ENCODE assay signal across 1 cellular context in the genomic region with DNA sequence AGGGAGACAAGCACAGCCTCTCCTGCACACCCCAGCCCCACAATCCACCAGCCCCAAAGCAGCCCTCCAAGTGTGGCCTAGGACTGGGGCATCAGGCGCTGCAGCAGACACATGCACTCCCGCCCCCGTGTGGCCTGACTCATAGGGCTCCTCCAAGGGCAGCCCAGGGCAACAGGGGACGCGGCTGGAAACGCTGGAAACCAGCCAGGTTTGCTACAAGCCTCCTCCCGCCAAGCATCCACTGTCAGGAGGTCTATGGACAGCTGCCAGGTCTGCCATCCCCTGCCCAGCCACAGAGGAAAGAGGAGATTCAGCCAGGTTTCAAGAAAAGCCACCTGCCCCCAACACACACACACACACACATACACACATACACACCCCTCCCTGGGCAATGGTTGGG.
TF ChIP-seq lines count a peak whose summit lies in the region.

No MANE protein-coding gene starts in this region.

TF ChIP-seq in HepG2, 621 proteins besides CTCF, POLR2A, EP300 and RAD21 (continued from another document and continues in another):
- TF ChIP-seq SAFB2 (CRISPR knock-in tag; IDR thresholded peaks at IDR 0.05; ENCODE audit: borderline replicate concordance, low read depth) (no peak), ZFY (CRISPR knock-in tag; IDR thresholded peaks at IDR 0.05) (peak; percentile 27; the same call in 1 of the 2 replicates), ZNF577 (CRISPR knock-in tag; IDR thresholded peaks at IDR 0.05; ENCODE audit: borderline replicate concordance, low read depth) (no peak), NCOA1 (CRISPR knock-in tag; IDR thresholded peaks at IDR 0.05) (no peak), SMAD9 (CRISPR knock-in tag; IDR thresholded peaks at IDR 0.05) (no peak), POLR2AphosphoS5 (IDR thresholded peaks at IDR 0.05; ENCODE audit: low read depth, low read length) (no peak), GPN1 (CRISPR knock-in tag; IDR thresholded peaks at IDR 0.05; ENCODE audit: borderline replicate concordance) (no peak), SCMH1 (CRISPR knock-in tag; IDR thresholded peaks at IDR 0.05; ENCODE audit: borderline replicate concordance) (no peak), ZBTB38 (CRISPR knock-in tag; IDR thresholded peaks at IDR 0.05) (no peak), SNAPC2 (CRISPR knock-in tag; IDR thresholded peaks at IDR 0.05) (no peak), HOXA5 (CRISPR knock-in tag; IDR thresholded peaks at IDR 0.05) (no peak), ZNF713 (CRISPR knock-in tag; IDR thresholded peaks at IDR 0.05) (no peak), CEBPG (CRISPR knock-in tag; IDR thresholded peaks at IDR 0.05) (no peak), FOXK1 (CRISPR knock-in tag; IDR thresholded peaks at IDR 0.05; ENCODE audit: borderline replicate concordance, low read depth) (peak; percentile 32; the same call in 1 of the 2 replicates), IKZF1 (IDR thresholded peaks at IDR 0.05) (no peak), ZNF460 (CRISPR knock-in tag; IDR thresholded peaks at IDR 0.05; ENCODE audit: borderline replicate concordance) (no peak), ADNP (CRISPR knock-in tag; IDR thresholded peaks at IDR 0.05) (no peak), ZNF615 (CRISPR knock-in tag; IDR thresholded peaks at IDR 0.05; ENCODE audit: borderline replicate concordance) (no peak), ZBTB1 (CRISPR knock-in tag; IDR thresholded peaks at IDR 0.05; ENCODE audit: borderline replicate concordance) (no peak), ZNF75D (CRISPR knock-in tag; IDR thresholded peaks at IDR 0.05; ENCODE audit: borderline replicate concordance) (no peak), ZNF780A (CRISPR knock-in tag; IDR thresholded peaks at IDR 0.05) (no peak), ZFP82 (CRISPR knock-in tag; IDR thresholded peaks at IDR 0.05; ENCODE audit: borderline replicate concordance) (no peak), ZBTB7B (CRISPR knock-in tag; IDR thresholded peaks at IDR 0.05) (0 out of 2 replicates have a peak, but pooled peaks have one; percentile 56), ERF (CRISPR knock-in tag; IDR thresholded peaks at IDR 0.05) (no peak), NAIF1 (CRISPR knock-in tag; IDR thresholded peaks at IDR 0.05; ENCODE audit: borderline replicate concordance) (no peak), TEAD3 (CRISPR knock-in tag; optimal IDR thresholded peaks at IDR 0.05; ENCODE audit: borderline replicate concordance) (no peak), SRF (IDR thresholded peaks at IDR 0.05; ENCODE audit: low read depth, low read length) (no peak), HDAC6 (IDR thresholded peaks at IDR 0.05; ENCODE audit: low read depth, low read length) (no peak), ZEB1 (IDR thresholded peaks at IDR 0.05; ENCODE audit: insufficient replicate concordance, low read depth) (no peak), MEF2D (CRISPR knock-in tag; IDR thresholded peaks at IDR 0.05) (no peak), SIN3B (IDR thresholded peaks at IDR 0.05; ENCODE audit: low read length) (no peak), THYN1 (CRISPR knock-in tag; IDR thresholded peaks at IDR 0.05; ENCODE audit: borderline replicate concordance, low read depth) (no peak), ZNF652 (CRISPR knock-in tag; IDR thresholded peaks at IDR 0.05; ENCODE audit: borderline replicate concordance, low read depth) (no peak), ZNF546 (CRISPR knock-in tag; conservative IDR thresholded peaks at IDR 0.05) (no peak), EEA1 (CRISPR knock-in tag; IDR thresholded peaks at IDR 0.05; ENCODE audit: borderline replicate concordance) (no peak), REL (CRISPR knock-in tag; conservative IDR thresholded peaks at IDR 0.05) (no peak), ZNF558 (CRISPR knock-in tag; IDR thresholded peaks at IDR 0.05; ENCODE audit: borderline replicate concordance) (no peak), ZNF292 (CRISPR knock-in tag; IDR thresholded peaks at IDR 0.05; ENCODE audit: borderline replicate concordance, low read depth) (no peak)
- TF ChIP-seq, protein P1, sequence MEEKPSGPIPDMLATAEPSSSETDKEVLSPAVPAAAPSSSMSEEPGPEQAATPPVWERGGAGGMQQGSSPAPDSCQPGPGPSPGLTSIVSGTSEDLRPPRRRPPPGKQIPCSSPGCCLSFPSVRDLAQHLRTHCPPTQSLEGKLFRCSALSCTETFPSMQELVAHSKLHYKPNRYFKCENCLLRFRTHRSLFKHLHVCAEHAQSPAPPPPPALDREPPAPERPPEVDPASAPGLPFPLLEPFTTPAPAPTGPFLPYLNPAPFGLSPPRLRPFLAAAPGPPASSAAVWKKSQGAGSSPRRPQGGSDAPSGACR (CRISPR knock-in tag; IDR thresholded peaks at IDR 0.05) = no peak
- TF ChIP-seq, protein P2, sequence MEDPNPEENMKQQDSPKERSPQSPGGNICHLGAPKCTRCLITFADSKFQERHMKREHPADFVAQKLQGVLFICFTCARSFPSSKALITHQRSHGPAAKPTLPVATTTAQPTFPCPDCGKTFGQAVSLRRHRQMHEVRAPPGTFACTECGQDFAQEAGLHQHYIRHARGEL (CRISPR knock-in tag; IDR thresholded peaks at IDR 0.05) = no peak
- TF ChIP-seq, protein P3, sequence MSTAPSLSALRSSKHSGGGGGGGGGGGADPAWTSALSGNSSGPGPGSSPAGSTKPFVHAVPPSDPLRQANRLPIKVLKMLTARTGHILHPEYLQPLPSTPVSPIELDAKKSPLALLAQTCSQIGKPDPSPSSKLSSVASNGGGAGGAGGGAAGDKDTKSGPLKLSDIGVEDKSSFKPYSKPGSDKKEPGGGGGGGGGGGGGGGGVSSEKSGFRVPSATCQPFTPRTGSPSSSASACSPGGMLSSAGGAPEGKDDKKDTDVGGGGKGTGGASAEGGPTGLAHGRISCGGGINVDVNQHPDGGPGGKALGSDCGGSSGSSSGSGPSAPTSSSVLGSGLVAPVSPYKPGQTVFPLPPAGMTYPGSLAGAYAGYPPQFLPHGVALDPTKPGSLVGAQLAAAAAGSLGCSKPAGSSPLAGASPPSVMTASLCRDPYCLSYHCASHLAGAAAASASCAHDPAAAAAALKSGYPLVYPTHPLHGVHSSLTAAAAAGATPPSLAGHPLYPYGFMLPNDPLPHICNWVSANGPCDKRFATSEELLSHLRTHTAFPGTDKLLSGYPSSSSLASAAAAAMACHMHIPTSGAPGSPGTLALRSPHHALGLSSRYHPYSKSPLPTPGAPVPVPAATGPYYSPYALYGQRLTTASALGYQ (CRISPR knock-in tag; IDR thresholded peaks at IDR 0.05) = no peak
- TF ChIP-seq, protein P4, sequence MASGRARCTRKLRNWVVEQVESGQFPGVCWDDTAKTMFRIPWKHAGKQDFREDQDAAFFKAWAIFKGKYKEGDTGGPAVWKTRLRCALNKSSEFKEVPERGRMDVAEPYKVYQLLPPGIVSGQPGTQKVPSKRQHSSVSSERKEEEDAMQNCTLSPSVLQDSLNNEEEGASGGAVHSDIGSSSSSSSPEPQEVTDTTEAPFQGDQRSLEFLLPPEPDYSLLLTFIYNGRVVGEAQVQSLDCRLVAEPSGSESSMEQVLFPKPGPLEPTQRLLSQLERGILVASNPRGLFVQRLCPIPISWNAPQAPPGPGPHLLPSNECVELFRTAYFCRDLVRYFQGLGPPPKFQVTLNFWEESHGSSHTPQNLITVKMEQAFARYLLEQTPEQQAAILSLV (CRISPR knock-in tag; IDR thresholded peaks at IDR 0.05; ENCODE audit: borderline replicate concordance) = no peak
- TF ChIP-seq, protein P5, sequence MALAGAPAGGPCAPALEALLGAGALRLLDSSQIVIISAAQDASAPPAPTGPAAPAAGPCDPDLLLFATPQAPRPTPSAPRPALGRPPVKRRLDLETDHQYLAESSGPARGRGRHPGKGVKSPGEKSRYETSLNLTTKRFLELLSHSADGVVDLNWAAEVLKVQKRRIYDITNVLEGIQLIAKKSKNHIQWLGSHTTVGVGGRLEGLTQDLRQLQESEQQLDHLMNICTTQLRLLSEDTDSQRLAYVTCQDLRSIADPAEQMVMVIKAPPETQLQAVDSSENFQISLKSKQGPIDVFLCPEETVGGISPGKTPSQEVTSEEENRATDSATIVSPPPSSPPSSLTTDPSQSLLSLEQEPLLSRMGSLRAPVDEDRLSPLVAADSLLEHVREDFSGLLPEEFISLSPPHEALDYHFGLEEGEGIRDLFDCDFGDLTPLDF (CRISPR knock-in tag; IDR thresholded peaks at IDR 0.05) = no peak
- TF ChIP-seq, protein P6, sequence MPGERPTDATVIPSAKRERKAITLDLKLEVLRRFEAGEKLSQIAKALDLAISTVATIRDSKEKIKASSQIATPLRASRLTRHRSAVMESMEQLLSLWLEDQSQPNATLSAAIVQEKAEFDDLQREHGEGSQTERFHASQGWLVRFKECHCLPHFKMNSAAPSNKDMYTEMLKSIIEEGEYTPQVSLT (CRISPR knock-in tag; IDR thresholded peaks at IDR 0.05; ENCODE audit: borderline replicate concordance, low read depth) = no peak
- TF ChIP-seq, protein P7, sequence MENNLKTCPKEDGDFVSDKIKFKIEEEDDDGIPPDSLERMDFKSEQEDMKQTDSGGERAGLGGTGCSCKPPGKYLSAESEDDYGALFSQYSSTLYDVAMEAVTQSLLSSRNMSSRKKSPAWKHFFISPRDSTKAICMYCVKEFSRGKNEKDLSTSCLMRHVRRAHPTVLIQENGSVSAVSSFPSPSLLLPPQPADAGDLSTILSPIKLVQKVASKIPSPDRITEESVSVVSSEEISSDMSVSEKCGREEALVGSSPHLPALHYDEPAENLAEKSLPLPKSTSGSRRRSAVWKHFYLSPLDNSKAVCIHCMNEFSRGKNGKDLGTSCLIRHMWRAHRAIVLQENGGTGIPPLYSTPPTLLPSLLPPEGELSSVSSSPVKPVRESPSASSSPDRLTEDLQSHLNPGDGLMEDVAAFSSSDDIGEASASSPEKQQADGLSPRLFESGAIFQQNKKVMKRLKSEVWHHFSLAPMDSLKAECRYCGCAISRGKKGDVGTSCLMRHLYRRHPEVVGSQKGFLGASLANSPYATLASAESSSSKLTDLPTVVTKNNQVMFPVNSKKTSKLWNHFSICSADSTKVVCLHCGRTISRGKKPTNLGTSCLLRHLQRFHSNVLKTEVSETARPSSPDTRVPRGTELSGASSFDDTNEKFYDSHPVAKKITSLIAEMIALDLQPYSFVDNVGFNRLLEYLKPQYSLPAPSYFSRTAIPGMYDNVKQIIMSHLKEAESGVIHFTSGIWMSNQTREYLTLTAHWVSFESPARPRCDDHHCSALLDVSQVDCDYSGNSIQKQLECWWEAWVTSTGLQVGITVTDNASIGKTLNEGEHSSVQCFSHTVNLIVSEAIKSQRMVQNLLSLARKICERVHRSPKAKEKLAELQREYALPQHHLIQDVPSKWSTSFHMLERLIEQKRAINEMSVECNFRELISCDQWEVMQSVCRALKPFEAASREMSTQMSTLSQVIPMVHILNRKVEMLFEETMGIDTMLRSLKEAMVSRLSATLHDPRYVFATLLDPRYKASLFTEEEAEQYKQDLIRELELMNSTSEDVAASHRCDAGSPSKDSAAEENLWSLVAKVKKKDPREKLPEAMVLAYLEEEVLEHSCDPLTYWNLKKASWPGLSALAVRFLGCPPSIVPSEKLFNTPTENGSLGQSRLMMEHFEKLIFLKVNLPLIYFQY (CRISPR knock-in tag; IDR thresholded peaks at IDR 0.05; ENCODE audit: borderline replicate concordance) = no peak
- TF ChIP-seq, protein P8, sequence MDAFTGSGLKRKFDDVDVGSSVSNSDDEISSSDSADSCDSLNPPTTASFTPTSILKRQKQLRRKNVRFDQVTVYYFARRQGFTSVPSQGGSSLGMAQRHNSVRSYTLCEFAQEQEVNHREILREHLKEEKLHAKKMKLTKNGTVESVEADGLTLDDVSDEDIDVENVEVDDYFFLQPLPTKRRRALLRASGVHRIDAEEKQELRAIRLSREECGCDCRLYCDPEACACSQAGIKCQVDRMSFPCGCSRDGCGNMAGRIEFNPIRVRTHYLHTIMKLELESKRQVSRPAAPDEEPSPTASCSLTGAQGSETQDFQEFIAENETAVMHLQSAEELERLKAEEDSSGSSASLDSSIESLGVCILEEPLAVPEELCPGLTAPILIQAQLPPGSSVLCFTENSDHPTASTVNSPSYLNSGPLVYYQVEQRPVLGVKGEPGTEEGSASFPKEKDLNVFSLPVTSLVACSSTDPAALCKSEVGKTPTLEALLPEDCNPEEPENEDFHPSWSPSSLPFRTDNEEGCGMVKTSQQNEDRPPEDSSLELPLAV (CRISPR knock-in tag; conservative IDR thresholded peaks at IDR 0.05; ENCODE audit: low read depth) = no peak
- TF ChIP-seq, protein P9, sequence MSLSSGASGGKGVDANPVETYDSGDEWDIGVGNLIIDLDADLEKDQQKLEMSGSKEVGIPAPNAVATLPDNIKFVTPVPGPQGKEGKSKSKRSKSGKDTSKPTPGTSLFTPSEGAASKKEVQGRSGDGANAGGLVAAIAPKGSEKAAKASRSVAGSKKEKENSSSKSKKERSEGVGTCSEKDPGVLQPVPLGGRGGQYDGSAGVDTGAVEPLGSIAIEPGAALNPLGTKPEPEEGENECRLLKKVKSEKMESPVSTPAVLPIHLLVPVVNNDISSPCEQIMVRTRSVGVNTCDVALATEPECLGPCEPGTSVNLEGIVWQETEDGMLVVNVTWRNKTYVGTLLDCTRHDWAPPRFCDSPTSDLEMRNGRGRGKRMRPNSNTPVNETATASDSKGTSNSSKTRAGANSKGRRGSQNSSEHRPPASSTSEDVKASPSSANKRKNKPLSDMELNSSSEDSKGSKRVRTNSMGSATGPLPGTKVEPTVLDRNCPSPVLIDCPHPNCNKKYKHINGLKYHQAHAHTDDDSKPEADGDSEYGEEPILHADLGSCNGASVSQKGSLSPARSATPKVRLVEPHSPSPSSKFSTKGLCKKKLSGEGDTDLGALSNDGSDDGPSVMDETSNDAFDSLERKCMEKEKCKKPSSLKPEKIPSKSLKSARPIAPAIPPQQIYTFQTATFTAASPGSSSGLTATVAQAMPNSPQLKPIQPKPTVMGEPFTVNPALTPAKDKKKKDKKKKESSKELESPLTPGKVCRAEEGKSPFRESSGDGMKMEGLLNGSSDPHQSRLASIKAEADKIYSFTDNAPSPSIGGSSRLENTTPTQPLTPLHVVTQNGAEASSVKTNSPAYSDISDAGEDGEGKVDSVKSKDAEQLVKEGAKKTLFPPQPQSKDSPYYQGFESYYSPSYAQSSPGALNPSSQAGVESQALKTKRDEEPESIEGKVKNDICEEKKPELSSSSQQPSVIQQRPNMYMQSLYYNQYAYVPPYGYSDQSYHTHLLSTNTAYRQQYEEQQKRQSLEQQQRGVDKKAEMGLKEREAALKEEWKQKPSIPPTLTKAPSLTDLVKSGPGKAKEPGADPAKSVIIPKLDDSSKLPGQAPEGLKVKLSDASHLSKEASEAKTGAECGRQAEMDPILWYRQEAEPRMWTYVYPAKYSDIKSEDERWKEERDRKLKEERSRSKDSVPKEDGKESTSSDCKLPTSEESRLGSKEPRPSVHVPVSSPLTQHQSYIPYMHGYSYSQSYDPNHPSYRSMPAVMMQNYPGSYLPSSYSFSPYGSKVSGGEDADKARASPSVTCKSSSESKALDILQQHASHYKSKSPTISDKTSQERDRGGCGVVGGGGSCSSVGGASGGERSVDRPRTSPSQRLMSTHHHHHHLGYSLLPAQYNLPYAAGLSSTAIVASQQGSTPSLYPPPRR (CRISPR knock-in tag; IDR thresholded peaks at IDR 0.05; ENCODE audit: borderline replicate concordance) = peak; percentile 16; the same call in 1 of the 2 replicates
- TF ChIP-seq, protein P10, sequence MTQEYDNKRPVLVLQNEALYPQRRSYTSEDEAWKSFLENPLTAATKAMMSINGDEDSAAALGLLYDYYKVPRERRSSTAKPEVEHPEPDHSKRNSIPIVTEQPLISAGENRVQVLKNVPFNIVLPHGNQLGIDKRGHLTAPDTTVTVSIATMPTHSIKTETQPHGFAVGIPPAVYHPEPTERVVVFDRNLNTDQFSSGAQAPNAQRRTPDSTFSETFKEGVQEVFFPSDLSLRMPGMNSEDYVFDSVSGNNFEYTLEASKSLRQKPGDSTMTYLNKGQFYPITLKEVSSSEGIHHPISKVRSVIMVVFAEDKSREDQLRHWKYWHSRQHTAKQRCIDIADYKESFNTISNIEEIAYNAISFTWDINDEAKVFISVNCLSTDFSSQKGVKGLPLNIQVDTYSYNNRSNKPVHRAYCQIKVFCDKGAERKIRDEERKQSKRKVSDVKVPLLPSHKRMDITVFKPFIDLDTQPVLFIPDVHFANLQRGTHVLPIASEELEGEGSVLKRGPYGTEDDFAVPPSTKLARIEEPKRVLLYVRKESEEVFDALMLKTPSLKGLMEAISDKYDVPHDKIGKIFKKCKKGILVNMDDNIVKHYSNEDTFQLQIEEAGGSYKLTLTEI (CRISPR knock-in tag; conservative IDR thresholded peaks at IDR 0.05) = no peak
